ENCODE assay signal across 13 cellular contexts in genomic region chr2:25063876-25064660, GRCh38. TPM values are rescaled to one million over a fixed set of nuclear protein-coding genes. Genes with fewer than 3 reads are reported as not detected.
A peak's percentile ranks its signal among the peaks of the same experiment; 100 is the strongest.
DNase-seq lines count a peak whose midpoint lies in the region; ATAC-seq and TF ChIP-seq lines count a peak whose summit lies in the region.
"Had no signal": no experiment of that assay in that cellular context is flagged by ENCODE, and none has a peak within 500 bp of the region (broad histone marks: within the 10 kb centered on the region; RNA-seq: fewer than 3 reads in every experiment).

No MANE protein-coding gene starts in this region.

- 89% methylated on average over 13 of the region's 13 CpGs for WGBS in hepatocyte (ENCODE audit: low lambda C conversion rate, missing lambda C conversion rate)

- no peak overlapping the region for H3K27ac Mint-ChIP-seq in stimulated activated naive CD8-positive, alpha-beta T cell treated with anti-CD3 and anti-CD28 coated beads, Interleukin-15, amount 100 ng/mL, for 72 hours
- H3K27ac Mint-ChIP-seq: CD4-positive, alpha-beta memory T cell; GM23338 had no signal

- no peaks in the 10 kb centered on the region for H3K79me2 ChIP-seq in hepatocyte

- ATAC-seq in omental fat pad (ENCODE audit: low FRiP score) (peak; percentile 12), HG03280 (IDR thresholded peaks at IDR 0.05; ENCODE audit: unreplicated experiment) (no peak)
- no peak for ATAC-seq in stimulated activated naive CD8-positive, alpha-beta T cell treated with anti-CD3 and anti-CD28 coated beads, Interleukin-15, amount 100 ng/mL, for 72 hours
- ATAC-seq: body of pancreas, GM23338 had no signal

- peak; percentile 16 for DNase-seq in EH (ENCODE audit: low read depth)
- DNase-seq in M059J (ENCODE audit: low read depth), result peak; percentile 15
- DNase-seq in fibroblast of peridontal ligament (ENCODE audit: extremely low read depth), result peak; percentile 13
- no peak for DNase-seq in omental fat pad (ENCODE audit: low spot score)
- no peak for DNase-seq in EL
- DNase-seq in stimulated activated naive CD8-positive, alpha-beta T cell treated with anti-CD3 and anti-CD28 coated beads, Interleukin-15, amount 100 ng/mL, for 72 hours, result no peak
- no peak for DNase-seq in hepatocyte (ENCODE audit: low spot score)
- DNase-seq: body of pancreas; CD4-positive, alpha-beta memory T cell; SHP77 treated with DMSO at 0.1 percent for 48 hours; stimulated activated CD4-positive, alpha-beta T cell treated with anti-CD3 and anti-CD28 coated beads, Interleukin-15, amount 100 ng/mL, for 24 hours had no signal

- H3K27me3 Mint-ChIP-seq in stimulated activated naive CD8-positive, alpha-beta T cell treated with anti-CD3 and anti-CD28 coated beads, Interleukin-15, amount 100 ng/mL, for 72 hours, result no peaks in the 10 kb centered on the region

- H3K4me1 ChIP-seq in hepatocyte (ENCODE audit: insufficient read depth), result no peaks in the 10 kb centered on the region
- H3K4me1 ChIP-seq: body of pancreas had no signal

- no peak overlapping the region for H3K4me3 Mint-ChIP-seq in stimulated activated naive CD8-positive, alpha-beta T cell treated with anti-CD3 and anti-CD28 coated beads, Interleukin-15, amount 100 ng/mL, for 72 hours
- H3K4me3 Mint-ChIP-seq: CD4-positive, alpha-beta memory T cell; GM23338 had no signal

- H3K4me1 Mint-ChIP-seq in stimulated activated naive CD8-positive, alpha-beta T cell treated with anti-CD3 and anti-CD28 coated beads, Interleukin-15, amount 100 ng/mL, for 72 hours, result no peaks in the 10 kb centered on the region
- H3K4me1 Mint-ChIP-seq: CD4-positive, alpha-beta memory T cell; GM23338 had no signal

- no peaks in the 10 kb centered on the region for H3K27me3 ChIP-seq in hepatocyte
- H3K27me3 ChIP-seq: body of pancreas had no signal

- H3K9me3 Mint-ChIP-seq in stimulated activated naive CD8-positive, alpha-beta T cell treated with anti-CD3 and anti-CD28 coated beads, Interleukin-15, amount 100 ng/mL, for 72 hours, result peaks cover 5 to 14% of the 10 kb centered on the region in 2 donors
- H3K9me3 Mint-ChIP-seq: GM23338 had no signal

- no peak overlapping the region for H3K4me3 ChIP-seq in hepatocyte
- H3K4me3 ChIP-seq: body of pancreas, GM23338 had no signal

- no peaks in the 10 kb centered on the region for H3K9me3 ChIP-seq in hepatocyte (ENCODE audit: low read depth)

- no peak overlapping the region for H3K4me2 ChIP-seq in hepatocyte
- H3K4me2 ChIP-seq: GM23338 had no signal

- no peaks in the 10 kb centered on the region for H4K20me1 ChIP-seq in hepatocyte (ENCODE audit: insufficient read depth, poor library complexity, severe bottlenecking)

- H3K27ac ChIP-seq in hepatocyte, result no peak overlapping the region
- H3K27ac ChIP-seq: body of pancreas had no signal

- no peak overlapping the region for H2AFZ ChIP-seq in hepatocyte
- H2AFZ ChIP-seq: GM23338 had no signal

- H3K9me2 ChIP-seq in hepatocyte (replicated peaks; ENCODE audit: insufficient read depth), result no peaks in the 10 kb centered on the region

- TF ChIP-seq CTCF in omental fat pad (IDR thresholded peaks at IDR 0.05) (no peak), hepatocyte (IDR thresholded peaks at IDR 0.05; ENCODE audit: poor library complexity) (no peak)

- H3K36me3 ChIP-seq in hepatocyte (replicated peaks; ENCODE audit: insufficient read depth, low read depth), result no peaks in the 10 kb centered on the region

RNA-seq across cellular contexts. Expression of gene EFR3B, which starts 22.2 kb away (rescaled TPM):
- total RNA-seq in M059J (2014; rRNA removed; shearing (Covaris generic)), result 0.02 and 0.42 TPM in 2 replicates
- total RNA-seq in omental fat pad, result 1 to 10 TPM in 2 of 4 donors, under 1 TPM in 2; 0.63 to 2.2 (median 0.97) TPM
- 2.0 and 2.7 TPM in 2 replicates for total RNA-seq in hepatocyte
- polyA plus RNA-seq in hepatocyte, result 1.1 and 1.6 TPM in 2 replicates

Comparison
In these comparisons a context has a peak if more than half of its experiments do, and no peak if none do; other contexts are left out.
1. DNase-seq: peak in EH (single experiment), M059J (single experiment) and fibroblast of peridontal ligament (single experiment); none in omental fat pad (single experiment), EL (single experiment), stimulated activated naive CD8-positive, alpha-beta T cell treated with anti-CD3 and anti-CD28 coated beads, Interleukin-15, amount 100 ng/mL, for 72 hours (0 of 2) and hepatocyte (single experiment).